ENCODE assay signal across 1 cellular context in the genomic region with DNA sequence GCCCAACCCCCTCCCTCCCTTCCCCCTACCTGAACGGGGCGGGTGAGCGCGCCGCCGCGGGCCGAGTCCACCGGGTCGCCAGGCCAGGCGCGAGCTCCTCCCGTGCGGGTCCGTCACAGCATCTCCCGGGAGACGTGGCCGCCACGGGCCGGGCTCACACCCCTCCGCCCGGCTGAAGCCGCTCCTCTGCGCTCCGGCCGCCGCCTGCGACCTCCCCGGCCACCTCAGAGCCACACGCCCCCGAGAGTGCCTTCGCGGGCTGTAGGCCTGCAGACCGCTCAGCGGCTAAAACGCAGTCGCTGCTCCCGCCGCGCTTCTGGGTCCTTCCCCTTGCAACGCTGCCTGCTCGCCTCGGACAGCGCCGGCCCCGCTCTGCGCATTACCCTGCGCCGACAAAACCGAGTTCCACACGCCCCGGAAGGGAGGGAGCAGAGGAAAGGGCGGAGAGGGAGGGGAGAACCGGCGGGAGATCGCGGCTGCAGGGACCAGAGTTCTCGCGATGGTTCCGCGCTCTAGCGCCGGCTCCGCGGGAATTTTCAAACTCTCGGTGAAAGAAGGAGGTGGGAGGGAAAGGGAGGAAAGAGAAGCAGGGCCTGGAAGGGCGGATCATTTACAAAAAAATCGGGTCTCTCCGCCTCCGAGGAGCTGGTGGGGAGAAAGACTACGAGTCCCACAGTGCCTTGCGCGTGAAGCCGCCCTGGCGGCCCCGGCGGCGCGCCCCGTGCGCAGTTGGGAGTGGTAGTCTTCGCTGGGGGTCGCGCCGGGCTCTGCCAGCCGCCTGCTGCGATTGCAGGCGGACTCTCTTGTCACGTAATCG.
TF ChIP-seq lines count a peak whose summit lies in the region.

A gene with protein sequence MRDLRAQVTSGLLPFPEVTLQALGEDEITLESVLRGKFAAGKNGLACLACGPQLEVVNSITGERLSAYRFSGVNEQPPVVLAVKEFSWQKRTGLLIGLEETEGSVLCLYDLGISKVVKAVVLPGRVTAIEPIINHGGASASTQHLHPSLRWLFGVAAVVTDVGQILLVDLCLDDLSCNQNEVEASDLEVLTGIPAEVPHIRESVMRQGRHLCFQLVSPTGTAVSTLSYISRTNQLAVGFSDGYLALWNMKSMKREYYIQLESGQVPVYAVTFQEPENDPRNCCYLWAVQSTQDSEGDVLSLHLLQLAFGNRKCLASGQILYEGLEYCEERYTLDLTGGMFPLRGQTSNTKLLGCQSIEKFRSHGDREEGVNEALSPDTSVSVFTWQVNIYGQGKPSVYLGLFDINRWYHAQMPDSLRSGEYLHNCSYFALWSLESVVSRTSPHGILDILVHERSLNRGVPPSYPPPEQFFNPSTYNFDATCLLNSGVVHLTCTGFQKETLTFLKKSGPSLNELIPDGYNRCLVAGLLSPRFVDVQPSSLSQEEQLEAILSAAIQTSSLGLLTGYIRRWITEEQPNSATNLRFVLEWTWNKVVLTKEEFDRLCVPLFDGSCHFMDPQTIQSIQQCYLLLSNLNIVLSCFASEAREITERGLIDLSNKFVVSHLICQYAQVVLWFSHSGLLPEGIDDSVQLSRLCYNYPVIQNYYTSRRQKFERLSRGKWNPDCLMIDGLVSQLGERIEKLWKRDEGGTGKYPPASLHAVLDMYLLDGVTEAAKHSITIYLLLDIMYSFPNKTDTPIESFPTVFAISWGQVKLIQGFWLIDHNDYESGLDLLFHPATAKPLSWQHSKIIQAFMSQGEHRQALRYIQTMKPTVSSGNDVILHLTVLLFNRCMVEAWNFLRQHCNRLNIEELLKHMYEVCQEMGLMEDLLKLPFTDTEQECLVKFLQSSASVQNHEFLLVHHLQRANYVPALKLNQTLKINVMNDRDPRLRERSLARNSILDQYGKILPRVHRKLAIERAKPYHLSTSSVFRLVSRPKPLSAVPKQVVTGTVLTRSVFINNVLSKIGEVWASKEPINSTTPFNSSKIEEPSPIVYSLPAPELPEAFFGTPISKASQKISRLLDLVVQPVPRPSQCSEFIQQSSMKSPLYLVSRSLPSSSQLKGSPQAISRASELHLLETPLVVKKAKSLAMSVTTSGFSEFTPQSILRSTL (N-terminal part only) (minus strand): TSS at position 400 of the 817 bp plus-strand sequence. CDS start 13,578 bp downstream, outside the sequence.

TF ChIP-seq in K562, 482 proteins besides CTCF, POLR2A, EP300 and RAD21 (continued from another document and continues in another):
- TF ChIP-seq, protein P1, sequence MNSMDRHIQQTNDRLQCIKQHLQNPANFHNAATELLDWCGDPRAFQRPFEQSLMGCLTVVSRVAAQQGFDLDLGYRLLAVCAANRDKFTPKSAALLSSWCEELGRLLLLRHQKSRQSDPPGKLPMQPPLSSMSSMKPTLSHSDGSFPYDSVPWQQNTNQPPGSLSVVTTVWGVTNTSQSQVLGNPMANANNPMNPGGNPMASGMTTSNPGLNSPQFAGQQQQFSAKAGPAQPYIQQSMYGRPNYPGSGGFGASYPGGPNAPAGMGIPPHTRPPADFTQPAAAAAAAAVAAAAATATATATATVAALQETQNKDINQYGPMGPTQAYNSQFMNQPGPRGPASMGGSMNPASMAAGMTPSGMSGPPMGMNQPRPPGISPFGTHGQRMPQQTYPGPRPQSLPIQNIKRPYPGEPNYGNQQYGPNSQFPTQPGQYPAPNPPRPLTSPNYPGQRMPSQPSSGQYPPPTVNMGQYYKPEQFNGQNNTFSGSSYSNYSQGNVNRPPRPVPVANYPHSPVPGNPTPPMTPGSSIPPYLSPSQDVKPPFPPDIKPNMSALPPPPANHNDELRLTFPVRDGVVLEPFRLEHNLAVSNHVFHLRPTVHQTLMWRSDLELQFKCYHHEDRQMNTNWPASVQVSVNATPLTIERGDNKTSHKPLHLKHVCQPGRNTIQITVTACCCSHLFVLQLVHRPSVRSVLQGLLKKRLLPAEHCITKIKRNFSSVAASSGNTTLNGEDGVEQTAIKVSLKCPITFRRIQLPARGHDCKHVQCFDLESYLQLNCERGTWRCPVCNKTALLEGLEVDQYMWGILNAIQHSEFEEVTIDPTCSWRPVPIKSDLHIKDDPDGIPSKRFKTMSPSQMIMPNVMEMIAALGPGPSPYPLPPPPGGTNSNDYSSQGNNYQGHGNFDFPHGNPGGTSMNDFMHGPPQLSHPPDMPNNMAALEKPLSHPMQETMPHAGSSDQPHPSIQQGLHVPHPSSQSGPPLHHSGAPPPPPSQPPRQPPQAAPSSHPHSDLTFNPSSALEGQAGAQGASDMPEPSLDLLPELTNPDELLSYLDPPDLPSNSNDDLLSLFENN (IDR thresholded peaks at IDR 0.05; ENCODE audit: low read depth in 2 of 2, low read length in 2 of 2): peak; percentile 65 to 66; a peak in 2 of 4 replicates
- TF ChIP-seq MED1 (CRISPR knock-in tag; IDR thresholded peaks at IDR 0.05; ENCODE audit: borderline replicate concordance): 0 out of 2 replicates have a peak, but pooled peaks have one; percentile 52
- TF ChIP-seq, protein P2, sequence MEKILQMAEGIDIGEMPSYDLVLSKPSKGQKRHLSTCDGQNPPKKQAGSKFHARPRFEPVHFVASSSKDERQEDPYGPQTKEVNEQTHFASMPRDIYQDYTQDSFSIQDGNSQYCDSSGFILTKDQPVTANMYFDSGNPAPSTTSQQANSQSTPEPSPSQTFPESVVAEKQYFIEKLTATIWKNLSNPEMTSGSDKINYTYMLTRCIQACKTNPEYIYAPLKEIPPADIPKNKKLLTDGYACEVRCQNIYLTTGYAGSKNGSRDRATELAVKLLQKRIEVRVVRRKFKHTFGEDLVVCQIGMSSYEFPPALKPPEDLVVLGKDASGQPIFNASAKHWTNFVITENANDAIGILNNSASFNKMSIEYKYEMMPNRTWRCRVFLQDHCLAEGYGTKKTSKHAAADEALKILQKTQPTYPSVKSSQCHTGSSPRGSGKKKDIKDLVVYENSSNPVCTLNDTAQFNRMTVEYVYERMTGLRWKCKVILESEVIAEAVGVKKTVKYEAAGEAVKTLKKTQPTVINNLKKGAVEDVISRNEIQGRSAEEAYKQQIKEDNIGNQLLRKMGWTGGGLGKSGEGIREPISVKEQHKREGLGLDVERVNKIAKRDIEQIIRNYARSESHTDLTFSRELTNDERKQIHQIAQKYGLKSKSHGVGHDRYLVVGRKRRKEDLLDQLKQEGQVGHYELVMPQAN (IDR thresholded peaks at IDR 0.05; ENCODE audit: borderline replicate concordance): peak; percentile 86
- no peak for TF ChIP-seq POU5F1 (IDR thresholded peaks at IDR 0.05; ENCODE audit: borderline replicate concordance, low read depth, low read length, partially characterized antibody)
- TF ChIP-seq MCM3 (IDR thresholded peaks at IDR 0.05): no peak
- TF ChIP-seq NFYB (IDR thresholded peaks at IDR 0.05; ENCODE audit: extremely low read depth, insufficient read length): no peak
- TF ChIP-seq RBBP5 (IDR thresholded peaks at IDR 0.05; ENCODE audit: borderline replicate concordance, insufficient read depth, low read length, poor library complexity, severe bottlenecking): peak; percentile 97
- TF ChIP-seq, protein P3, sequence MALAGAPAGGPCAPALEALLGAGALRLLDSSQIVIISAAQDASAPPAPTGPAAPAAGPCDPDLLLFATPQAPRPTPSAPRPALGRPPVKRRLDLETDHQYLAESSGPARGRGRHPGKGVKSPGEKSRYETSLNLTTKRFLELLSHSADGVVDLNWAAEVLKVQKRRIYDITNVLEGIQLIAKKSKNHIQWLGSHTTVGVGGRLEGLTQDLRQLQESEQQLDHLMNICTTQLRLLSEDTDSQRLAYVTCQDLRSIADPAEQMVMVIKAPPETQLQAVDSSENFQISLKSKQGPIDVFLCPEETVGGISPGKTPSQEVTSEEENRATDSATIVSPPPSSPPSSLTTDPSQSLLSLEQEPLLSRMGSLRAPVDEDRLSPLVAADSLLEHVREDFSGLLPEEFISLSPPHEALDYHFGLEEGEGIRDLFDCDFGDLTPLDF (CRISPR knock-in tag; IDR thresholded peaks at IDR 0.05): peak; percentile 93; the same call in 1 of the 2 replicates
- peak; percentile 93 for TF ChIP-seq PHF8 (IDR thresholded peaks at IDR 0.05; ENCODE audit: borderline replicate concordance, low read length)
- TF ChIP-seq ARHGAP35 (IDR thresholded peaks at IDR 0.05; ENCODE audit: partially characterized antibody): peak; percentile 93
- no peak for TF ChIP-seq ZNF140 (CRISPR knock-in tag; IDR thresholded peaks at IDR 0.05)
- TF ChIP-seq, protein P4, sequence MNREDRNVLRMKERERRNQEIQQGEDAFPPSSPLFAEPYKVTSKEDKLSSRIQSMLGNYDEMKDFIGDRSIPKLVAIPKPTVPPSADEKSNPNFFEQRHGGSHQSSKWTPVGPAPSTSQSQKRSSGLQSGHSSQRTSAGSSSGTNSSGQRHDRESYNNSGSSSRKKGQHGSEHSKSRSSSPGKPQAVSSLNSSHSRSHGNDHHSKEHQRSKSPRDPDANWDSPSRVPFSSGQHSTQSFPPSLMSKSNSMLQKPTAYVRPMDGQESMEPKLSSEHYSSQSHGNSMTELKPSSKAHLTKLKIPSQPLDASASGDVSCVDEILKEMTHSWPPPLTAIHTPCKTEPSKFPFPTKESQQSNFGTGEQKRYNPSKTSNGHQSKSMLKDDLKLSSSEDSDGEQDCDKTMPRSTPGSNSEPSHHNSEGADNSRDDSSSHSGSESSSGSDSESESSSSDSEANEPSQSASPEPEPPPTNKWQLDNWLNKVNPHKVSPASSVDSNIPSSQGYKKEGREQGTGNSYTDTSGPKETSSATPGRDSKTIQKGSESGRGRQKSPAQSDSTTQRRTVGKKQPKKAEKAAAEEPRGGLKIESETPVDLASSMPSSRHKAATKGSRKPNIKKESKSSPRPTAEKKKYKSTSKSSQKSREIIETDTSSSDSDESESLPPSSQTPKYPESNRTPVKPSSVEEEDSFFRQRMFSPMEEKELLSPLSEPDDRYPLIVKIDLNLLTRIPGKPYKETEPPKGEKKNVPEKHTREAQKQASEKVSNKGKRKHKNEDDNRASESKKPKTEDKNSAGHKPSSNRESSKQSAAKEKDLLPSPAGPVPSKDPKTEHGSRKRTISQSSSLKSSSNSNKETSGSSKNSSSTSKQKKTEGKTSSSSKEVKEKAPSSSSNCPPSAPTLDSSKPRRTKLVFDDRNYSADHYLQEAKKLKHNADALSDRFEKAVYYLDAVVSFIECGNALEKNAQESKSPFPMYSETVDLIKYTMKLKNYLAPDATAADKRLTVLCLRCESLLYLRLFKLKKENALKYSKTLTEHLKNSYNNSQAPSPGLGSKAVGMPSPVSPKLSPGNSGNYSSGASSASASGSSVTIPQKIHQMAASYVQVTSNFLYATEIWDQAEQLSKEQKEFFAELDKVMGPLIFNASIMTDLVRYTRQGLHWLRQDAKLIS (CRISPR knock-in tag; IDR thresholded peaks at IDR 0.05): peak; percentile 81
- 0 out of 2 replicates have a peak, but pooled peaks have one; percentile 5 for TF ChIP-seq ZEB2 (IDR thresholded peaks at IDR 0.05)
- TF ChIP-seq, protein P5, sequence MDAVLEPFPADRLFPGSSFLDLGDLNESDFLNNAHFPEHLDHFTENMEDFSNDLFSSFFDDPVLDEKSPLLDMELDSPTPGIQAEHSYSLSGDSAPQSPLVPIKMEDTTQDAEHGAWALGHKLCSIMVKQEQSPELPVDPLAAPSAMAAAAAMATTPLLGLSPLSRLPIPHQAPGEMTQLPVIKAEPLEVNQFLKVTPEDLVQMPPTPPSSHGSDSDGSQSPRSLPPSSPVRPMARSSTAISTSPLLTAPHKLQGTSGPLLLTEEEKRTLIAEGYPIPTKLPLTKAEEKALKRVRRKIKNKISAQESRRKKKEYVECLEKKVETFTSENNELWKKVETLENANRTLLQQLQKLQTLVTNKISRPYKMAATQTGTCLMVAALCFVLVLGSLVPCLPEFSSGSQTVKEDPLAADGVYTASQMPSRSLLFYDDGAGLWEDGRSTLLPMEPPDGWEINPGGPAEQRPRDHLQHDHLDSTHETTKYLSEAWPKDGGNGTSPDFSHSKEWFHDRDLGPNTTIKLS (IDR thresholded peaks at IDR 0.05; ENCODE audit: borderline replicate concordance, low read depth): peak; percentile 98
- TF ChIP-seq ZNF589 (CRISPR knock-in tag; IDR thresholded peaks at IDR 0.05; ENCODE audit: low read depth): peak; percentile 85; the same call in 1 of the 2 replicates
- TF ChIP-seq PPARD (CRISPR knock-in tag; IDR thresholded peaks at IDR 0.05): no peak
- TF ChIP-seq, protein P6, sequence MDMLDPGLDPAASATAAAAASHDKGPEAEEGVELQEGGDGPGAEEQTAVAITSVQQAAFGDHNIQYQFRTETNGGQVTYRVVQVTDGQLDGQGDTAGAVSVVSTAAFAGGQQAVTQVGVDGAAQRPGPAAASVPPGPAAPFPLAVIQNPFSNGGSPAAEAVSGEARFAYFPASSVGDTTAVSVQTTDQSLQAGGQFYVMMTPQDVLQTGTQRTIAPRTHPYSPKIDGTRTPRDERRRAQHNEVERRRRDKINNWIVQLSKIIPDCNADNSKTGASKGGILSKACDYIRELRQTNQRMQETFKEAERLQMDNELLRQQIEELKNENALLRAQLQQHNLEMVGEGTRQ (CRISPR knock-in tag; IDR thresholded peaks at IDR 0.05): no peak
- TF ChIP-seq, protein P7, sequence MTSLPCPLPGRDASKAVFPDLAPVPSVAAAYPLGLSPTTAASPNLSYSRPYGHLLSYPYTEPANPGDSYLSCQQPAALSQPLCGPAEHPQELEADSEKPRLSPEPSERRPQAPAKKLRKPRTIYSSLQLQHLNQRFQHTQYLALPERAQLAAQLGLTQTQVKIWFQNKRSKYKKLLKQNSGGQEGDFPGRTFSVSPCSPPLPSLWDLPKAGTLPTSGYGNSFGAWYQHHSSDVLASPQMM (CRISPR knock-in tag; IDR thresholded peaks at IDR 0.05): no peak
- TF ChIP-seq, protein P8, sequence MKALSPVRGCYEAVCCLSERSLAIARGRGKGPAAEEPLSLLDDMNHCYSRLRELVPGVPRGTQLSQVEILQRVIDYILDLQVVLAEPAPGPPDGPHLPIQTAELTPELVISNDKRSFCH (CRISPR knock-in tag; IDR thresholded peaks at IDR 0.05): no peak
- TF ChIP-seq, protein P8 (tag; IDR thresholded peaks at IDR 0.05): no peak
- TF ChIP-seq, protein P9, sequence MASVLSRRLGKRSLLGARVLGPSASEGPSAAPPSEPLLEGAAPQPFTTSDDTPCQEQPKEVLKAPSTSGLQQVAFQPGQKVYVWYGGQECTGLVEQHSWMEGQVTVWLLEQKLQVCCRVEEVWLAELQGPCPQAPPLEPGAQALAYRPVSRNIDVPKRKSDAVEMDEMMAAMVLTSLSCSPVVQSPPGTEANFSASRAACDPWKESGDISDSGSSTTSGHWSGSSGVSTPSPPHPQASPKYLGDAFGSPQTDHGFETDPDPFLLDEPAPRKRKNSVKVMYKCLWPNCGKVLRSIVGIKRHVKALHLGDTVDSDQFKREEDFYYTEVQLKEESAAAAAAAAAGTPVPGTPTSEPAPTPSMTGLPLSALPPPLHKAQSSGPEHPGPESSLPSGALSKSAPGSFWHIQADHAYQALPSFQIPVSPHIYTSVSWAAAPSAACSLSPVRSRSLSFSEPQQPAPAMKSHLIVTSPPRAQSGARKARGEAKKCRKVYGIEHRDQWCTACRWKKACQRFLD (CRISPR knock-in tag; IDR thresholded peaks at IDR 0.05): peak; percentile 78
- TF ChIP-seq DPF2 (IDR thresholded peaks at IDR 0.05): no peak
- no peak for TF ChIP-seq BRF1 (IDR thresholded peaks at IDR 0.05; ENCODE audit: borderline replicate concordance, extremely low read depth, insufficient read length)
- TF ChIP-seq, protein P10, sequence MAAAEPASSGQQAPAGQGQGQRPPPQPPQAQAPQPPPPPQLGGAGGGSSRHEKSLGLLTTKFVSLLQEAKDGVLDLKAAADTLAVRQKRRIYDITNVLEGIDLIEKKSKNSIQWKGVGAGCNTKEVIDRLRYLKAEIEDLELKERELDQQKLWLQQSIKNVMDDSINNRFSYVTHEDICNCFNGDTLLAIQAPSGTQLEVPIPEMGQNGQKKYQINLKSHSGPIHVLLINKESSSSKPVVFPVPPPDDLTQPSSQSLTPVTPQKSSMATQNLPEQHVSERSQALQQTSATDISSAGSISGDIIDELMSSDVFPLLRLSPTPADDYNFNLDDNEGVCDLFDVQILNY (CRISPR knock-in tag; IDR thresholded peaks at IDR 0.05): peak; percentile 81; the same call in 1 of the 2 replicates
- no peak for TF ChIP-seq SMARCA5 (IDR thresholded peaks at IDR 0.05)
- peak; percentile 26 for TF ChIP-seq BHLHE40 (IDR thresholded peaks at IDR 0.05; ENCODE audit: low read length)
- TF ChIP-seq MAFK (IDR thresholded peaks at IDR 0.05; ENCODE audit: low read length): no peak
